ENCODE assay signal across 12 cellular contexts in the genomic region with DNA sequence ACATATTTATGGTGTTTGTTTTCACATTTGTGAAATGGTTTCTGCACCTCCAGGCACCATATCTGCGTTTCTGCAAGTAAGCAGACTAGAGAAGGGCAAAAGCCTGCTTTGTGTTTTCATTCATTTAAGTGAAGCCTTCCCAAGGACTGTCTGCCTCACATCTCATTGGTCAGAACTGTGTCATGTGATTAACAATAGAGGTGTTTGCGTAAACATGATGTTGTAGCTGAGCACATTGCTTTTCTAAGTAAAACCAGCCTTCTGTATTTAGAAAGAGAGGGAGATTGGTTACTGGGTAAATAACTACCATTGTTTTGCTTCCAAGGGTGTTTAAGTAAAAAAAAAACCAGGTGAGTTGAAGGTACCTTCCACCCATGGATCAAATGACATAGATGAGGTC. TPM values are rescaled to one million over a fixed set of nuclear protein-coding genes. Genes with fewer than 3 reads are reported as not detected.
A peak's percentile ranks its signal among the peaks of the same experiment; 100 is the strongest.
DNase-seq lines count a peak whose midpoint lies in the region; ATAC-seq, FAIRE-seq and TF ChIP-seq lines count a peak whose summit lies in the region.
"Had no signal": no experiment of that assay in that cellular context is flagged by ENCODE, and none has a peak within 500 bp of the region (broad histone marks: within the 10 kb centered on the region; RNA-seq: fewer than 3 reads in every experiment).

No MANE protein-coding gene starts in this region.

- H3K4me3 ChIP-seq in heart right ventricle (no peak overlapping the region), keratinocyte (ENCODE audit: control insufficient read depth in 2 of 3, extremely low read depth in 1 of 3, insufficient read depth in 2 of 3, low read depth in 1 of 3, low read length in 3 of 3) (no peak overlapping the region), upper lobe of left lung (no peak overlapping the region)

- peak overlapping the region in 6 of 10 donors; percentile 46 to 62 (median 52) for H3K27ac ChIP-seq in heart right ventricle
- H3K27ac ChIP-seq in keratinocyte (ENCODE audit: control insufficient read depth, insufficient read depth, low read length), result peak overlapping the region; percentile 19
- H3K27ac ChIP-seq in upper lobe of left lung, result peak overlapping the region; percentile 70 to 79 (median 76)

- H3K27ac Mint-ChIP-seq in T-cell, result peak overlapping the region; percentile 89 to 95

- WGBS in heart right ventricle, 2 donors, result 96 to 99% methylated on average over 2 of the region's 2 CpGs
- WGBS in upper lobe of left lung, 2 donors, result 84 to 89% methylated on average over 2 of the region's 2 CpGs

- H3K9ac ChIP-seq in keratinocyte (ENCODE audit: control insufficient read depth, extremely low read depth, insufficient read depth, low read length), result no peak overlapping the region

- no peaks in the 10 kb centered on the region for H3K9me1 ChIP-seq in keratinocyte (ENCODE audit: control insufficient read depth, extremely low read depth, insufficient read depth, low read length)

- dilution Hi-C loops in keratinocyte (cut with MboI; ENCODE audit: extremely low pct_ligation_motif_present, low sequenced_read_pairs), result no loop called here

- no peak for TF ChIP-seq EP300 in upper lobe of left lung (IDR thresholded peaks at IDR 0.05)

- POLR2A ChIA-PET in T-cell (lab: Charles Lee), result no interaction called here

- no peaks in the 10 kb centered on the region for H3K36me3 Mint-ChIP-seq in T-cell

- DNase-seq in heart right ventricle, result no peak
- DNase-seq in left ventricle myocardium superior, result no peak
- no peak for DNase-seq in T-cell
- no peak for DNase-seq in keratinocyte (ENCODE audit: low read depth, low spot score)
- DNase-seq in upper lobe of left lung, result no peak
- no peak for DNase-seq in epidermal melanocyte (ENCODE audit: insufficient read length, low spot score)
- no peak for DNase-seq in head of caudate nucleus
- no peak for DNase-seq in activated CD4-positive, alpha-beta T cell treated with anti-CD3 and anti-CD28 coated beads for 48 hours
- DNase-seq: activated CD8-positive, alpha-beta memory T cell treated with anti-CD3 and anti-CD28 coated beads, Interleukin-2, amount 50 U/mL, for 48 hours; kidney glomerular epithelial cell; substantia nigra; T1000 had no signal

- peak overlapping the region in 1 of 3 donors; percentile 9 for H3K4me3 Mint-ChIP-seq in T-cell

- no peak for TF ChIP-seq CTCF in heart right ventricle (IDR thresholded peaks at IDR 0.05)
- no peak for TF ChIP-seq CTCF in keratinocyte (optimal IDR thresholded peaks at IDR 0.05 in 1 of 3, IDR thresholded peaks at IDR 0.05 in 1 of 3, conservative IDR thresholded peaks at IDR 0.05 in 1 of 3; ENCODE audit: extremely low read depth in 1 of 3, insufficient read depth in 2 of 3, low read length in 3 of 3)
- TF ChIP-seq CTCF in upper lobe of left lung (IDR thresholded peaks at IDR 0.05), result no peak

- peaks cover 0 to 39% (median 16%) of the 10 kb centered on the region in 9 donors for H3K4me1 ChIP-seq in heart right ventricle
- peaks cover 14% of the 10 kb centered on the region for H3K4me1 ChIP-seq in keratinocyte (ENCODE audit: control insufficient read depth, extremely low read depth, insufficient read depth, low read length)
- H3K4me1 ChIP-seq in upper lobe of left lung, result peaks cover 19 to 40% (median 27%) of the 10 kb centered on the region in 4 donors

- intact Hi-C loops in heart right ventricle (cut with DNase I) (loop anchor here in 2 of 10 donors (5.0 to 10.0 kb wide), 2 partner anchors 38 to 96 kb away; a partner anchor contains a TSS), left ventricle myocardium superior (cut with micrococcal nuclease) (no loop called here), head of caudate nucleus (cut with DNase I) (no loop called here)

- no peak for TF ChIP-seq POLR2A in upper lobe of left lung (IDR thresholded peaks at IDR 0.05)

- no peak for FAIRE-seq in keratinocyte (lab: Jason Lieb, UNC)

- CTCF ChIA-PET in T-cell (lab: Charles Lee), result no interaction called here

- ATAC-seq in heart right ventricle (no peak), left ventricle myocardium superior (no peak), T-cell (replicated peaks in 1 of 4) (no peak), upper lobe of left lung (ENCODE audit: low FRiP score in 2 of 2) (no peak)

- H3K27me3 Mint-ChIP-seq in T-cell, result no peaks in the 10 kb centered on the region

- H3K27me3 ChIP-seq in heart right ventricle, result no peaks in the 10 kb centered on the region
- no peaks in the 10 kb centered on the region for H3K27me3 ChIP-seq in keratinocyte (ENCODE audit: control insufficient read depth, extremely low read depth, insufficient read depth, low read length)
- no peaks in the 10 kb centered on the region for H3K27me3 ChIP-seq in upper lobe of left lung

- peak overlapping the region; percentile 75 for H2AFZ ChIP-seq in keratinocyte (ENCODE audit: control insufficient read depth, low read length)

- H3K4me1 Mint-ChIP-seq in T-cell, result peaks cover 50 to 70% (median 51%) of the 10 kb centered on the region in 3 donors

- H3K4me2 ChIP-seq in keratinocyte (ENCODE audit: control insufficient read depth, extremely low read depth, insufficient read depth, low read depth, low read length), result no peak overlapping the region

- peaks cover 0 to 26% (median 0%) of the 10 kb centered on the region in 9 donors for H3K36me3 ChIP-seq in heart right ventricle
- H3K36me3 ChIP-seq in keratinocyte (ENCODE audit: control insufficient read depth in 2 of 2, extremely low read depth in 1 of 2, insufficient read depth in 2 of 2, low read length in 2 of 2), result peaks cover 0 to 2% of the 10 kb centered on the region in 2 experiments
- peaks cover 0 to 10% (median under 1%) of the 10 kb centered on the region in 4 donors for H3K36me3 ChIP-seq in upper lobe of left lung

- H4K20me1 ChIP-seq in keratinocyte (ENCODE audit: control insufficient read depth, extremely low read depth, insufficient read depth, low read length), result no peaks in the 10 kb centered on the region

- peaks cover 0 to 9% (median 0%) of the 10 kb centered on the region in 3 donors for H3K9me3 Mint-ChIP-seq in T-cell

- H3K9me3 ChIP-seq in heart right ventricle, result peaks cover 0 to 9% (median 0%) of the 10 kb centered on the region in 11 donors
- no peaks in the 10 kb centered on the region for H3K9me3 ChIP-seq in keratinocyte (ENCODE audit: control insufficient read depth, low read depth, low read length)
- H3K9me3 ChIP-seq in upper lobe of left lung, result no peaks in the 10 kb centered on the region

- no peaks in the 10 kb centered on the region for H3K79me2 ChIP-seq in keratinocyte (ENCODE audit: control insufficient read depth, insufficient read depth, low read length)

RNA-seq across cellular contexts. Expression of a gene that starts 39.7 kb away (rescaled TPM):
- total RNA-seq in heart right ventricle (1 to 10 TPM; 4.1 to 8.6 (median 5.0) TPM), left ventricle myocardium superior (9.0 TPM), T-cell (1 to 10 TPM in 4 of 5 donors, under 1 TPM in 1; 0.53 to 8.9 (median 1.4) TPM), upper lobe of left lung (10 to 100 TPM; 23.6 to 65.8 (median 25.4) TPM)
- polyA plus RNA-seq in heart right ventricle (1 to 10 TPM; 4.4 to 5.2 TPM), keratinocyte (1.9 to 3.9 TPM (median 3.8 TPM) in 3 replicates)
- 5.0 TPM for polyA plus RNA-seq in keratinocyte (2011; ENCODE audit: low read depth)
- 2.8 and 5.3 TPM in 2 replicates for polyA plus RNA-seq in keratinocyte (2011; cell fraction: cytosol; rRNA removed)
- 2.0 and 2.5 TPM in 2 replicates for polyA plus RNA-seq in keratinocyte (2011; cell fraction: nucleus; rRNA removed)
- 3.1 and 4.4 TPM in 2 replicates for polyA plus RNA-seq in keratinocyte (2012; ENCODE audit: low replicate concordance)
- 0.56 to 3.5 TPM (median 1.6 TPM) in 3 replicates for polyA minus RNA-seq in keratinocyte
- polyA minus RNA-seq in keratinocyte (2011; cell fraction: cytosol; rRNA and poly(A)+ RNA removed), result 4.0 TPM
- 1.5 and 2.7 TPM in 2 replicates for polyA minus RNA-seq in keratinocyte (2011; cell fraction: nucleus; rRNA and poly(A)+ RNA removed)

Comparison
In these comparisons a context has a peak if more than half of its experiments do, and no peak if none do; other contexts are left out.
1. H3K27ac ChIP-seq: peak in every context shown above with its lines; median percentile 76 in upper lobe of left lung; 52 in heart right ventricle; 19 in keratinocyte.